In genomic region chr15:93213281-93213680, GRCh38 we compare ENCODE assay signal across 23 cellular contexts.
"Had no signal": no experiment of that assay in that cellular context is flagged by ENCODE, and none has a peak within 500 bp of the region (broad histone marks: within the 10 kb centered on the region; RNA-seq: fewer than 3 reads in every experiment).

No MANE protein-coding gene starts in this region.

- DNase-seq: activated CD4-positive, alpha-beta T cell treated with anti-CD3 and anti-CD28 coated beads for 1 hour; activated CD4-positive, alpha-beta T cell treated with anti-CD3 and anti-CD28 coated beads, Interleukin-2, amount 10 ng/mL, durations not matched to agents 24 days and 14 days; activated CD4-positive, alpha-beta T cell treated with anti-CD3 and anti-CD28 coated beads, Interleukin-2, amount 50 U/mL, for 48 hours; activated CD8-positive, alpha-beta memory T cell treated with anti-CD3 and anti-CD28 coated beads, Interleukin-2, amount 10 ng/mL, durations not matched to agents 7 days and 5 days; activated effector memory CD4-positive, alpha-beta T cell treated with Interleukin-2 at 50 U/mL for 16 hours; activated naive CD4-positive, alpha-beta T cell; activated T-cell treated with anti-CD3 and anti-CD28 coated beads, Interleukin-2, amount 50 U/mL, for 24 hours; amygdala; Kasumi-1; KBM-7; NCI-H1105 treated with DMSO at 0.1 percent for 48 hours; NCI-H1436 treated with DMSO at 0.1 percent for 48 hours; NCI-H187; NCI-H2081; NCI-H446; Peyer's patch; SHP77 treated with DMSO at 0.1 percent for 48 hours; T-helper 17 cell; T-helper 9 cell had no signal

- H3K9me3 Mint-ChIP-seq: activated CD4-positive, alpha-beta T cell treated with anti-CD3 and anti-CD28 coated beads, Interleukin-2, amount 10 ng/mL, durations not matched to agents 24 days and 14 days; activated naive CD4-positive, alpha-beta T cell treated with anti-CD3 and anti-CD28 coated beads, Interleukin-2, amount 50 U/mL, for 72 hours; activated T-cell treated with anti-CD3 and anti-CD28 coated beads, Interleukin-2, amount 50 U/mL, for 24 hours; activated T-helper 1 cell treated with anti-CD3 and anti-CD28 coated beads, Interleukin-12 subunit alpha, Interleukin-12 subunit beta, Interleukin-2, Interleukin-4 antibody, amounts not matched to agents 30 ng/mL and 10 ng/mL and 1 ng/mL, durations not matched to agents 14 hours and 24 hours and 36 hours had no signal

- H3K9me3 ChIP-seq: Peyer's patch had no signal

- H3K4me1 Mint-ChIP-seq: activated CD4-positive, alpha-beta T cell treated with anti-CD3 and anti-CD28 coated beads, Interleukin-2, amount 10 ng/mL, durations not matched to agents 24 days and 14 days; activated CD8-positive, alpha-beta memory T cell treated with anti-CD3 and anti-CD28 coated beads, Interleukin-2, amount 10 ng/mL, durations not matched to agents 7 days and 5 days had no signal

- H3K4me3 ChIP-seq: Peyer's patch had no signal

- H3K27ac ChIP-seq: Peyer's patch, RWPE1 had no signal

- H3K36me3 Mint-ChIP-seq: activated CD8-positive, alpha-beta memory T cell treated with anti-CD3 and anti-CD28 coated beads, Interleukin-2, amount 10 ng/mL, durations not matched to agents 7 days and 5 days; activated naive CD4-positive, alpha-beta T cell treated with anti-CD3 and anti-CD28 coated beads, Interleukin-2, amount 50 U/mL, for 72 hours; WTC11 had no signal

- H3K4me3 Mint-ChIP-seq: activated CD4-positive, alpha-beta T cell treated with anti-CD3 and anti-CD28 coated beads, Interleukin-2, amount 10 ng/mL, durations not matched to agents 24 days and 14 days; activated CD8-positive, alpha-beta memory T cell treated with anti-CD3 and anti-CD28 coated beads, Interleukin-2, amount 10 ng/mL, durations not matched to agents 7 days and 5 days; activated T-cell treated with anti-CD3 and anti-CD28 coated beads, Interleukin-2, amount 50 U/mL, for 24 hours; activated T-helper 1 cell treated with anti-CD3 and anti-CD28 coated beads, Interleukin-12 subunit alpha, Interleukin-12 subunit beta, Interleukin-2, Interleukin-4 antibody, amounts not matched to agents 30 ng/mL and 10 ng/mL and 1 ng/mL, durations not matched to agents 14 hours and 24 hours and 36 hours; T-helper 17 cell; WTC11 had no signal

- H3K4me1 ChIP-seq: Peyer's patch had no signal

- H3K27me3 ChIP-seq: Peyer's patch had no signal

- H3K27me3 Mint-ChIP-seq: activated T-cell treated with anti-CD3 and anti-CD28 coated beads, Interleukin-2, amount 50 U/mL, for 24 hours had no signal

- H3K36me3 ChIP-seq: Peyer's patch had no signal

- ATAC-seq: activated CD8-positive, alpha-beta memory T cell treated with anti-CD3 and anti-CD28 coated beads, Interleukin-2, amount 10 ng/mL, durations not matched to agents 7 days and 5 days; activated naive CD4-positive, alpha-beta T cell treated with anti-CD3 and anti-CD28 coated beads, Interleukin-2, amount 50 U/mL, for 72 hours; T-helper 17 cell; WTC11 had no signal

- H3K27ac Mint-ChIP-seq: activated CD4-positive, alpha-beta T cell treated with anti-CD3 and anti-CD28 coated beads, Interleukin-2, amount 10 ng/mL, durations not matched to agents 24 days and 14 days; activated CD8-positive, alpha-beta memory T cell treated with anti-CD3 and anti-CD28 coated beads, Interleukin-2, amount 10 ng/mL, durations not matched to agents 7 days and 5 days; activated naive CD4-positive, alpha-beta T cell treated with anti-CD3 and anti-CD28 coated beads, Interleukin-2, amount 50 U/mL, for 72 hours; activated T-cell treated with anti-CD3 and anti-CD28 coated beads, Interleukin-2, amount 50 U/mL, for 24 hours; activated T-helper 1 cell treated with anti-CD3 and anti-CD28 coated beads, Interleukin-12 subunit alpha, Interleukin-12 subunit beta, Interleukin-2, Interleukin-4 antibody, amounts not matched to agents 30 ng/mL and 10 ng/mL and 1 ng/mL, durations not matched to agents 14 hours and 24 hours and 36 hours; T-helper 17 cell; WTC11 had no signal
